ENCODE assay signal across 8 cellular contexts in genomic region chr6:114096553-114097172, GRCh38.
DNase-seq lines count a peak whose midpoint lies in the region; ATAC-seq and TF ChIP-seq lines count a peak whose summit lies in the region.

No MANE protein-coding gene starts in this region.

- H3K4me3 Mint-ChIP-seq in nephron progenitor cell, result no peak overlapping the region

- ATAC-seq in HG02623 (IDR thresholded peaks at IDR 0.05; ENCODE audit: unreplicated experiment) (peak; percentile 63), aorta (ENCODE audit: low FRiP score) (no peak)

- H3K27ac Mint-ChIP-seq in nephron progenitor cell, result no peak overlapping the region

- intact Hi-C loops in aorta (cut with DNase I), result no loop called here

- H3K4me1 Mint-ChIP-seq in nephron progenitor cell, result peaks cover 10% of the 10 kb centered on the region

- H3K4me1 ChIP-seq in aorta (ENCODE audit: control insufficient read depth in 1 of 2, insufficient read depth in 2 of 2, low read length in 2 of 2), result peaks cover 0 to 3% of the 10 kb centered on the region in 2 donors

- DNase-seq in stimulated activated CD4-positive, alpha-beta T cell treated with anti-CD3 and anti-CD28 coated beads, Interleukin-2, amount 100 ng/mL, for 48 hours, result peak; percentile 5 to 24
- DNase-seq in stimulated activated CD4-positive, alpha-beta T cell treated with anti-CD3 and anti-CD28 coated beads, Interleukin-1b, Interleukin-23, amount 100 ng/mL, for 48 hours, result no peak
- DNase-seq in NCI-H748 (lab: John Stamatoyannopoulos, UW; ENCODE audit: unreplicated experiment) (peak; percentile 52), cerebellar cortex (ENCODE audit: low spot score) (peak; percentile 18), nephron progenitor cell (peak; percentile 12), aorta (no peak), C1 segment of cervical spinal cord (lab: John Stamatoyannopoulos, UW) (no peak)

- H3K4me3 ChIP-seq in aorta (ENCODE audit: low read length in 2 of 2), result no peak overlapping the region

- H3K27me3 ChIP-seq in aorta (ENCODE audit: control insufficient read depth in 1 of 2, insufficient read depth in 2 of 2, low read length in 1 of 2), result no peaks in the 10 kb centered on the region

- H3K9me3 ChIP-seq in aorta (ENCODE audit: control insufficient read depth, low read length), result no peaks in the 10 kb centered on the region

- TF ChIP-seq CTCF in nephron progenitor cell (IDR thresholded peaks at IDR 0.05), result peak; percentile 93

- 2 to 3% methylated on average over 2 of the region's 2 CpGs for WGBS in aorta, 2 donors

- H3K27me3 Mint-ChIP-seq in nephron progenitor cell (ENCODE audit: low read depth, poor library complexity), result no peaks in the 10 kb centered on the region

- H3K36me3 ChIP-seq in aorta (ENCODE audit: control insufficient read depth in 1 of 2, insufficient read depth in 2 of 2, low read length in 1 of 2), result no peaks in the 10 kb centered on the region

- no peaks in the 10 kb centered on the region for H3K9me3 Mint-ChIP-seq in nephron progenitor cell

- no peaks in the 10 kb centered on the region for H3K36me3 Mint-ChIP-seq in nephron progenitor cell (ENCODE audit: low read depth)

- H3K27ac ChIP-seq in aorta (ENCODE audit: low read depth in 1 of 2, low read length in 2 of 2), result no peak overlapping the region

Comparison
In these comparisons a context has a peak if more than half of its experiments do, and no peak if none do; other contexts are left out.
1. DNase-seq: peak in stimulated activated CD4-positive, alpha-beta T cell treated with anti-CD3 and anti-CD28 coated beads, Interleukin-2, amount 100 ng/mL, for 48 hours (2 of 2), NCI-H748 (single experiment), cerebellar cortex (single experiment) and nephron progenitor cell (single experiment); none in stimulated activated CD4-positive, alpha-beta T cell treated with anti-CD3 and anti-CD28 coated beads, Interleukin-1b, Interleukin-23, amount 100 ng/mL, for 48 hours (single experiment), aorta (0 of 2) and C1 segment of cervical spinal cord (0 of 14).